Comparison of ENCODE assay signal across 29 cellular contexts in the genomic region with DNA sequence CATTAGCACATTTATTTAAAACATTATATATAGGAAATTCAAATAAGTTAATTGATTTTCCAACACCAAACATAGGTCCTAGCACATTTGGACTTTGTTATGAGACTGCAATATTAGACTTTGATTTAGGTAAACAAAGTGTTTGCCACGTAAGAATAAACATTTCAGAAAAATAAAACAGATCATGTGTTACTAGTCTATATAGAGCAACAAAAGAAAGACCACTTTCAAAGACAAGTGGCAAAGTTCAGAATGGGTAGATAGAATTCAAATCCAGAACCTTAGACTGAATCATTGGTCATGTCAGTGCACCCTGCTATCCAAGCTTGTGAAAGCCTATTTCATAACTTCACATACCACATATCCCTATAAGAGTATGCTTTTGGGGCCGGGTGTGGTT.
"Had no signal": no experiment of that assay in that cellular context is flagged by ENCODE, and none has a peak within 500 bp of the region (broad histone marks: within the 10 kb centered on the region; RNA-seq: fewer than 3 reads in every experiment).

No MANE protein-coding gene starts in this region.

- H3K9me3 Mint-ChIP-seq: dendritic cell treated with granulocyte-macrophage colony-stimulating factor and Interleukin-4, amounts not matched to agents 40 ng/mL and 50 ng/mL, for 4 days; effector memory CD8-positive, alpha-beta T cell; endodermal cell had no signal

- FAIRE-seq: colon, endometrium, endothelial cell of umbilical vein, frontal cortex had no signal

- H3K4me3 ChIP-seq: colonic mucosa, coronary artery, dorsolateral prefrontal cortex, esophagus muscularis mucosa, esophagus squamous epithelium, gastrocnemius medialis, gastroesophageal sphincter, heart left ventricle, heart right ventricle had no signal

- H3K27ac Mint-ChIP-seq: dendritic cell treated with granulocyte-macrophage colony-stimulating factor and Interleukin-4, amounts not matched to agents 40 ng/mL and 50 ng/mL, for 4 days; effector memory CD8-positive, alpha-beta T cell; endodermal cell had no signal

- H3K9me3 ChIP-seq: colonic mucosa, esophagus muscularis mucosa, esophagus squamous epithelium, gastrocnemius medialis, gastroesophageal sphincter had no signal

- DNase-seq: colonic mucosa; cortex of kidney; dermis blood vessel endothelial cell; dorsolateral prefrontal cortex; effector CD4-positive, alpha-beta T cell; effector CD8-positive, alpha-beta T cell; effector memory CD4-positive, alpha-beta T cell; effector memory CD8-positive, alpha-beta T cell; endodermal cell; erythroblast; esophagus squamous epithelium; foreskin fibroblast; foreskin melanocyte; gastrocnemius medialis; glutamatergic neuron; head of caudate nucleus; heart left ventricle; heart right ventricle had no signal

- H3K27me3 ChIP-seq: colonic mucosa, dorsolateral prefrontal cortex, esophagus muscularis mucosa, esophagus squamous epithelium, foreskin keratinocyte, gastrocnemius medialis, gastroesophageal sphincter, heart left ventricle, heart right ventricle had no signal

- H3K27ac ChIP-seq: colonic mucosa, coronary artery, dorsolateral prefrontal cortex, epithelial cell of prostate, esophagus muscularis mucosa, esophagus squamous epithelium, foreskin keratinocyte, gastrocnemius medialis, gastroesophageal sphincter, heart left ventricle, heart right ventricle had no signal

- H3K4me1 ChIP-seq: colonic mucosa, esophagus muscularis mucosa, esophagus squamous epithelium, foreskin keratinocyte, gastrocnemius medialis, gastroesophageal sphincter, heart left ventricle, heart right ventricle had no signal

- H3K4me1 Mint-ChIP-seq: endodermal cell had no signal

- H3K36me3 ChIP-seq: colonic mucosa, esophagus muscularis mucosa, esophagus squamous epithelium, gastrocnemius medialis, gastroesophageal sphincter, heart left ventricle, heart right ventricle had no signal

- H3K4me3 Mint-ChIP-seq: dendritic cell treated with granulocyte-macrophage colony-stimulating factor and Interleukin-4, amounts not matched to agents 40 ng/mL and 50 ng/mL, for 4 days; effector memory CD8-positive, alpha-beta T cell; endodermal cell had no signal

- ATAC-seq: effector memory CD8-positive, alpha-beta T cell; esophagus mucosa; foreskin keratinocyte; gastrocnemius medialis; gastroesophageal sphincter; heart left ventricle; heart right ventricle had no signal

- H3K27me3 Mint-ChIP-seq: dendritic cell treated with granulocyte-macrophage colony-stimulating factor and Interleukin-4, amounts not matched to agents 40 ng/mL and 50 ng/mL, for 4 days; effector memory CD8-positive, alpha-beta T cell had no signal
